In the genomic region with DNA sequence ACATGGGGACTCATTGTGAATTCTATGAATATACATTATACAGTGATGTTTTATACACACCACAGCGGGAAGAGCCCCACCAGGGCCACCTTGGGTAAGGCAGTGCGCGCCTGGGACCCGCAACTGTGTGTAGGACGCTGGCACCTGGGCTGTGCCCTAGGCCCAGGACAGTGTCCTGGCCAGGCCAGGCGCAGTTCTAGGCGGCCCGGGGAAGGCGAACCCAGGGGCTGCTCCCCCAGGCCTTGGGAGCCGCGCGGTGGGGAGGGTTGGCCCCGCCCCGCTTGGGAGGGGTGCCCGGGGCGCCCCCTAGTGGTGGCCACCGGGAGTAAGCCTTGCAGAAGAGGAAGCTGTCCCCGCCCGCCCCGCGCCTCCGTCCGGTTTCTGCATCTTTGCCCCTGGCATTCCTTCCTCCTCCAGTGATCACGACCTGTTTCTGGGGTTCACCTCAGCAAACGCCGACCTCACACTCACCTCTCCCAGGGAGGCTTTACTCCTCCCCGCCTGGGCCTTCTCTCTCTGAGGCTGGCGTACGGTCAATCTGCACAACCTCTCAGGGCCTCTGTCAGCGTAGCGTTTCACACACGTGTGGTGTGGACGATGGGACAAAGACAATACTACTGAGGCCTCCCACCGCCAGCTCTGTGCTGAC, we compare ENCODE assay signal across 8 cellular contexts. TPM values are rescaled to one million over a fixed set of nuclear protein-coding genes. Genes with fewer than 3 reads are reported as not detected.
DNase-seq lines count a peak whose midpoint lies in the region; ATAC-seq and TF ChIP-seq lines count a peak whose summit lies in the region.

No MANE protein-coding gene starts in this region.

- H3K4ac ChIP-seq in neuronal stem cell (ENCODE audit: low read length) = no peak overlapping the region

- no peak overlapping the region for H2BK12ac ChIP-seq in neuronal stem cell (ENCODE audit: low read length)

- peak overlapping the region; percentile 83 for H3K23ac ChIP-seq in neuronal stem cell (ENCODE audit: low read depth, low read length, poor library complexity)

- H3K27me3 ChIP-seq in neuronal stem cell (ENCODE audit: control insufficient read depth in 3 of 3, insufficient read depth in 3 of 3, low read depth in 1 of 3, low read length in 3 of 3) (peaks cover 0 to 16% (median 0%) of the 10 kb centered on the region in 3 experiments), stomach smooth muscle (ENCODE audit: control insufficient read depth in 1 of 2, insufficient read depth in 2 of 2, low read length in 2 of 2) (no peaks in the 10 kb centered on the region)

- ATAC-seq in GM18502 (IDR thresholded peaks at IDR 0.05; ENCODE audit: poor library complexity, unreplicated experiment) (peak; percentile 85), HG03521 (IDR thresholded peaks at IDR 0.05; ENCODE audit: unreplicated experiment) (peak; percentile 52)

- no peak overlapping the region for H3K4me3 ChIP-seq in fibroblast of villous mesenchyme (ENCODE audit: low read depth, low read length)
- peak overlapping the region in 1 of 2 donors; percentile 35 for H3K4me3 ChIP-seq in neuronal stem cell (ENCODE audit: low read length in 2 of 2)
- H3K4me3 ChIP-seq in stomach smooth muscle (ENCODE audit: low read length in 2 of 2) = peak overlapping the region; percentile 59 to 71

- no peak overlapping the region for H2BK5ac ChIP-seq in neuronal stem cell (ENCODE audit: low read length)

- no peaks in the 10 kb centered on the region for H3K9me3 ChIP-seq in neuronal stem cell (replicated peaks in 1 of 2; ENCODE audit: control insufficient read depth in 2 of 2, insufficient read depth in 1 of 2, low read depth in 1 of 2, low read length in 2 of 2)
- H3K9me3 ChIP-seq in stomach smooth muscle (ENCODE audit: control insufficient read depth in 2 of 2, low read length in 2 of 2) = no peaks in the 10 kb centered on the region

- DNase-seq in 8988T (peak; percentile 97), activated T-helper 1 cell treated with Interleukin-2 at 50 U/mL for 16 hours (ENCODE audit: low read depth) (peak; percentile 79), fibroblast of villous mesenchyme (ENCODE audit: low read depth) (no peak), neuronal stem cell (ENCODE audit: low spot score) (peak; percentile 79)

- H2AK5ac ChIP-seq in neuronal stem cell (ENCODE audit: low read depth, low read length) = no peak overlapping the region

- peak overlapping the region; percentile 52 for H4K8ac ChIP-seq in neuronal stem cell (ENCODE audit: low read depth, low read length)

- peak overlapping the region; percentile 86 for H3K18ac ChIP-seq in neuronal stem cell (ENCODE audit: low read length)

- no peaks in the 10 kb centered on the region for H3K79me1 ChIP-seq in neuronal stem cell (ENCODE audit: low read depth, low read length)

- H4K91ac ChIP-seq in neuronal stem cell (ENCODE audit: low read depth, low read length, poor library complexity) = peak overlapping the region; percentile 58

- H3K14ac ChIP-seq in neuronal stem cell (ENCODE audit: low read length) = no peak overlapping the region

- TF ChIP-seq CTCF in fibroblast of villous mesenchyme (IDR thresholded peaks at IDR 0.05; ENCODE audit: insufficient read depth, low read depth, low read length) = peak; percentile 87

- H3K4me2 ChIP-seq in neuronal stem cell (ENCODE audit: insufficient read depth, low read length, poor library complexity, severe bottlenecking) = peak overlapping the region; percentile 35

- WGBS in neuronal stem cell (ENCODE audit: extremely low coverage in 2 of 2, insufficient read length in 2 of 2, insufficient replicate concordance in 1 of 2), 2 donors = no CpG with 5 or more reads among the region's 34 CpGs

- no peaks in the 10 kb centered on the region for H3K36me3 ChIP-seq in neuronal stem cell (replicated peaks in 1 of 2; ENCODE audit: control insufficient read depth in 2 of 2, insufficient read depth in 2 of 2, low read length in 2 of 2)
- no peaks in the 10 kb centered on the region for H3K36me3 ChIP-seq in stomach smooth muscle (ENCODE audit: control insufficient read depth in 2 of 2, insufficient read depth in 2 of 2, low read length in 2 of 2)

- H3K9ac ChIP-seq in neuronal stem cell (ENCODE audit: low read depth, low read length, poor library complexity) (peak overlapping the region; percentile 65), stomach smooth muscle (ENCODE audit: low read length in 2 of 2) (peak overlapping the region; percentile 64 to 69)

- peak overlapping the region; percentile 93 for H2AFZ ChIP-seq in neuronal stem cell (ENCODE audit: low read length)

- no peak overlapping the region for H2BK120ac ChIP-seq in neuronal stem cell (ENCODE audit: low read depth, low read length)

- H2BK15ac ChIP-seq in neuronal stem cell (ENCODE audit: low read length) = peak overlapping the region; percentile 18

- H3K4me1 ChIP-seq in neuronal stem cell (ENCODE audit: control insufficient read depth in 2 of 2, insufficient read depth in 1 of 2, low read depth in 1 of 2, low read length in 2 of 2) (peaks cover 11% of the 10 kb centered on the region in 2 donors), stomach smooth muscle (ENCODE audit: control insufficient read depth, insufficient read depth, low read length) (peaks cover 13% of the 10 kb centered on the region)

- H3K27ac ChIP-seq in neuronal stem cell (replicated peaks; ENCODE audit: low read length) = no peak overlapping the region
- H3K27ac ChIP-seq in stomach smooth muscle (ENCODE audit: low read length) = peak overlapping the region; percentile 53

TF ChIP-seq in PFSK-1, 5 proteins besides CTCF, POLR2A, EP300 and RAD21:
- TF ChIP-seq POLR2AphosphoS5 (IDR thresholded peaks at IDR 0.05; ENCODE audit: low read depth, low read length) = peak; percentile 50; the same call in 1 of the 2 replicates
- TF ChIP-seq, protein P1, sequence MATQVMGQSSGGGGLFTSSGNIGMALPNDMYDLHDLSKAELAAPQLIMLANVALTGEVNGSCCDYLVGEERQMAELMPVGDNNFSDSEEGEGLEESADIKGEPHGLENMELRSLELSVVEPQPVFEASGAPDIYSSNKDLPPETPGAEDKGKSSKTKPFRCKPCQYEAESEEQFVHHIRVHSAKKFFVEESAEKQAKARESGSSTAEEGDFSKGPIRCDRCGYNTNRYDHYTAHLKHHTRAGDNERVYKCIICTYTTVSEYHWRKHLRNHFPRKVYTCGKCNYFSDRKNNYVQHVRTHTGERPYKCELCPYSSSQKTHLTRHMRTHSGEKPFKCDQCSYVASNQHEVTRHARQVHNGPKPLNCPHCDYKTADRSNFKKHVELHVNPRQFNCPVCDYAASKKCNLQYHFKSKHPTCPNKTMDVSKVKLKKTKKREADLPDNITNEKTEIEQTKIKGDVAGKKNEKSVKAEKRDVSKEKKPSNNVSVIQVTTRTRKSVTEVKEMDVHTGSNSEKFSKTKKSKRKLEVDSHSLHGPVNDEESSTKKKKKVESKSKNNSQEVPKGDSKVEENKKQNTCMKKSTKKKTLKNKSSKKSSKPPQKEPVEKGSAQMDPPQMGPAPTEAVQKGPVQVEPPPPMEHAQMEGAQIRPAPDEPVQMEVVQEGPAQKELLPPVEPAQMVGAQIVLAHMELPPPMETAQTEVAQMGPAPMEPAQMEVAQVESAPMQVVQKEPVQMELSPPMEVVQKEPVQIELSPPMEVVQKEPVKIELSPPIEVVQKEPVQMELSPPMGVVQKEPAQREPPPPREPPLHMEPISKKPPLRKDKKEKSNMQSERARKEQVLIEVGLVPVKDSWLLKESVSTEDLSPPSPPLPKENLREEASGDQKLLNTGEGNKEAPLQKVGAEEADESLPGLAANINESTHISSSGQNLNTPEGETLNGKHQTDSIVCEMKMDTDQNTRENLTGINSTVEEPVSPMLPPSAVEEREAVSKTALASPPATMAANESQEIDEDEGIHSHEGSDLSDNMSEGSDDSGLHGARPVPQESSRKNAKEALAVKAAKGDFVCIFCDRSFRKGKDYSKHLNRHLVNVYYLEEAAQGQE (IDR thresholded peaks at IDR 0.05; ENCODE audit: insufficient read depth in 1 of 2, low read depth in 2 of 2, low read length in 2 of 2) = no peak

RNA-seq across cellular contexts. Expression of a gene that starts 9.5 kb away (rescaled TPM):
- polyA plus RNA-seq in PFSK-1 (2012; ENCODE audit: insufficient read length, low read depth) = 81.2 TPM
- total RNA-seq in fibroblast of villous mesenchyme = 80.2 and 93.7 TPM in 2 replicates
- 24.4 TPM for polyA plus RNA-seq in neuronal stem cell (2013, experiment 1 of 2)
- polyA plus RNA-seq in neuronal stem cell (2013, experiment 2 of 2) = 23.3 TPM

RNA-seq across cellular contexts. Expression of a gene that starts 29.1 kb away (rescaled TPM):
- 27.8 TPM for polyA plus RNA-seq in PFSK-1 (2012; ENCODE audit: insufficient read length, low read depth)
- total RNA-seq in fibroblast of villous mesenchyme = 12.1 and 13.2 TPM in 2 replicates
- 5.3 TPM for polyA plus RNA-seq in neuronal stem cell (2013, experiment 1 of 2)
- polyA plus RNA-seq in neuronal stem cell (2013, experiment 2 of 2) = 5.5 TPM

RNA-seq across cellular contexts. Expression of a gene that starts 36.6 kb away (rescaled TPM):
- 12.2 TPM for polyA plus RNA-seq in PFSK-1 (2012; ENCODE audit: insufficient read length, low read depth)
- total RNA-seq in fibroblast of villous mesenchyme = 11.6 and 14.2 TPM in 2 replicates
- 5.7 TPM for polyA plus RNA-seq in neuronal stem cell (2013, experiment 1 of 2)
- 6.1 TPM for polyA plus RNA-seq in neuronal stem cell (2013, experiment 2 of 2)

RNA-seq across cellular contexts. Expression of a gene that starts 43.4 kb away (rescaled TPM):
- polyA plus RNA-seq in PFSK-1 (2012; ENCODE audit: insufficient read length, low read depth) = 0.05 TPM
- total RNA-seq in fibroblast of villous mesenchyme = under 0.01 TPM in 2 replicates
- polyA plus RNA-seq in neuronal stem cell (2013, experiment 1 of 2) = 1.1 TPM
- polyA plus RNA-seq in neuronal stem cell (2013, experiment 2 of 2) = 1.1 TPM

RNA-seq across cellular contexts. Expression of a gene that starts 47.8 kb away (rescaled TPM):
- polyA plus RNA-seq in PFSK-1 (2012; ENCODE audit: insufficient read length, low read depth) = not detected
- not detected in 2 replicates for total RNA-seq in fibroblast of villous mesenchyme
- polyA plus RNA-seq in neuronal stem cell (2013, experiment 1 of 2) = 0.84 TPM
- 0.89 TPM for polyA plus RNA-seq in neuronal stem cell (2013, experiment 2 of 2)
